In the genomic region with DNA sequence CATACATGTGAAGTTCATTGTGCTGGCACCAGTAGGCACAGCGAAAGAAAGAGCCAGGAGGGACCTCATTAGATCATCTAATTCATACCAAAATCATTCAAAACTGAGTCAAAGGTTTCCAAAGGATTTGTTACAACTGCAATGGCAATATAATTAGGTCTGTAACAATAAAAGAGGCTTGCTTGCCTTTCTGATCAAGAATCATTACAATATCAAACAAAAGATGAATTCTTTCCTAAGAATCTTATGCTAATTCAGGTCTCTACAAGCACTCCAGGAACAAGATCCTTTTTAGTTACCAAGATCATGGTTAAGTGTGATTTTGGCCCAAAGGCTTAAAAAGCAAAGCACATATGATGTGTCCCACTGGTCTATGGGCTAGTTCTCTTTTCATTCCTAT, we compare ENCODE assay signal across 26 cellular contexts.
"Had no signal": no experiment of that assay in that cellular context is flagged by ENCODE, and none has a peak within 500 bp of the region (broad histone marks: within the 10 kb centered on the region; RNA-seq: fewer than 3 reads in every experiment).

No MANE protein-coding gene starts in this region.

- H3K27ac Mint-ChIP-seq: activated naive CD8-positive, alpha-beta T cell; dendritic cell treated with granulocyte-macrophage colony-stimulating factor and Interleukin-4, amounts not matched to agents 40 ng/mL and 50 ng/mL, for 4 days; immature natural killer cell; natural killer cell treated with Interleukin-12 subunit alpha and Interleukin-12 subunit beta and Interleukin-15 and Interleukin-18, amount 100 ng/mL, for 72 hours; T-helper 2 cell treated with Interferon-gamma antibody and Interleukin-4, amounts not matched to agents 5 μg/mL and 100 μg/mL, for 36 hours had no signal

- H3K27me3 Mint-ChIP-seq: dendritic cell treated with granulocyte-macrophage colony-stimulating factor and Interleukin-4, amounts not matched to agents 40 ng/mL and 50 ng/mL, for 4 days had no signal

- H3K4me1 ChIP-seq: ascending aorta, foreskin keratinocyte had no signal

- H3K4me3 ChIP-seq: ascending aorta, esophagus muscularis mucosa, heart left ventricle, right lobe of liver, thoracic aorta had no signal

- H3K4me3 Mint-ChIP-seq: activated naive CD8-positive, alpha-beta T cell; dendritic cell treated with granulocyte-macrophage colony-stimulating factor and Interleukin-4, amounts not matched to agents 40 ng/mL and 50 ng/mL, for 4 days; immature natural killer cell; natural killer cell treated with Interleukin-12 subunit alpha and Interleukin-12 subunit beta and Interleukin-15 and Interleukin-18, amount 100 ng/mL, for 72 hours; T-helper 2 cell treated with Interferon-gamma antibody and Interleukin-4, amounts not matched to agents 5 μg/mL and 100 μg/mL, for 36 hours had no signal

- H3K27ac ChIP-seq: ascending aorta, foreskin keratinocyte, right lobe of liver, thoracic aorta, VCaP had no signal

- H3K27me3 ChIP-seq: ascending aorta, esophagus muscularis mucosa, foreskin keratinocyte, heart left ventricle, right lobe of liver had no signal

- H3K36me3 Mint-ChIP-seq: activated naive CD8-positive, alpha-beta T cell; immature natural killer cell; natural killer cell treated with Interleukin-12 subunit alpha and Interleukin-12 subunit beta and Interleukin-15 and Interleukin-18, amount 100 ng/mL, for 72 hours had no signal

- ATAC-seq: foreskin keratinocyte; heart left ventricle; left colon; natural killer cell treated with Interleukin-12 subunit alpha and Interleukin-12 subunit beta and Interleukin-15 and Interleukin-18, amount 100 ng/mL, for 72 hours; right lobe of liver; stimulated activated naive CD8-positive, alpha-beta T cell treated with anti-CD3 and anti-CD28 coated beads, Interleukin-15, Interleukin-2, amounts not matched to agents 100 U/mL and 50 U/mL, for 24 hours had no signal

- H3K36me3 ChIP-seq: ascending aorta, esophagus muscularis mucosa, heart left ventricle, right lobe of liver, thoracic aorta had no signal

- H3K9me3 ChIP-seq: ascending aorta, esophagus muscularis mucosa, heart left ventricle, right lobe of liver, thoracic aorta had no signal

- H3K9me3 Mint-ChIP-seq: dendritic cell treated with granulocyte-macrophage colony-stimulating factor and Interleukin-4, amounts not matched to agents 40 ng/mL and 50 ng/mL, for 4 days; immature natural killer cell; natural killer cell treated with Interleukin-12 subunit alpha and Interleukin-12 subunit beta and Interleukin-15 and Interleukin-18, amount 100 ng/mL, for 72 hours; T-helper 2 cell treated with Interferon-gamma antibody and Interleukin-4, amounts not matched to agents 5 μg/mL and 100 μg/mL, for 36 hours had no signal

- H3K4me1 Mint-ChIP-seq: immature natural killer cell had no signal

- DNase-seq: activated CD4-positive, alpha-beta T cell treated with anti-CD3 and anti-CD28 coated beads for 4 hours; activated CD4-positive, alpha-beta T cell treated with anti-CD3 and anti-CD28 coated beads, Interleukin-2, amount 50 U/mL, for 48 hours; activated CD8-positive, alpha-beta memory T cell treated with anti-CD3 and anti-CD28 coated beads for 24 hours; activated effector memory CD4-positive, alpha-beta T cell treated with Interleukin-2 at 50 U/mL for 16 hours; activated naive CD4-positive, alpha-beta T cell treated with Interleukin-2 at 50 U/mL for 16 hours; caudate nucleus; foreskin keratinocyte; heart left ventricle; hypothalamus; immature natural killer cell; kidney; left colon; right lobe of liver; stimulated activated CD4-positive, alpha-beta T cell treated with anti-CD3 and anti-CD28 coated beads, Interleukin-12 subunit alpha, Interleukin-12 subunit beta, amount 100 ng/mL, for 4 hours; stimulated activated CD4-positive, alpha-beta T cell treated with anti-CD3 and anti-CD28 coated beads, Interleukin-4, amount 100 ng/mL, for 1 hour; stimulated activated naive CD8-positive, alpha-beta T cell treated with anti-CD3 and anti-CD28 coated beads, Interleukin-15, Interleukin-2, amounts not matched to agents 100 U/mL and 50 U/mL, for 24 hours; T-helper 1 cell; trophoblast cell had no signal
